In genomic region chr21:33894736-33895288, GRCh38 we compare ENCODE assay signal across 8 cellular contexts. TPM values are rescaled to one million over a fixed set of nuclear protein-coding genes. Genes with fewer than 3 reads are reported as not detected.
DNase-seq lines count a peak whose midpoint lies in the region; ATAC-seq and TF ChIP-seq lines count a peak whose summit lies in the region.

No MANE protein-coding gene starts in this region.

- peak; percentile 80 for DNase-seq in Caki2 (ENCODE audit: low read depth)
- DNase-seq in activated T-cell treated with anti-CD3 and anti-CD28 coated beads, Interleukin-2, amount 50 U/mL, for 72 hours: peak; percentile 70 to 75
- DNase-seq in fibroblast of pulmonary artery (ENCODE audit: low read depth): peak; percentile 92

- peak overlapping the region; percentile 45; the same call in 1 of the 2 replicates for H3K9ac ChIP-seq in HUES64 (ENCODE audit: low read depth, low read length)

- H3K36me3 Mint-ChIP-seq in activated T-cell treated with anti-CD3 and anti-CD28 coated beads, Interleukin-2, amount 50 U/mL, for 72 hours (ENCODE audit: insufficient read depth in 2 of 2): no peaks in the 10 kb centered on the region
- H3K36me3 Mint-ChIP-seq in nephron (ENCODE audit: low read depth): peaks cover 3% of the 10 kb centered on the region
- H3K36me3 Mint-ChIP-seq in stimulated activated memory B cell treated with anti-CD40 and anti-IgM and Interleukin-4, amounts not matched to agents 10 μg/mL and 1 μg/mL and 100 μg/mL, for 72 hours: peaks cover 5% of the 10 kb centered on the region

- H3K27ac Mint-ChIP-seq in activated T-cell treated with anti-CD3 and anti-CD28 coated beads, Interleukin-2, amount 50 U/mL, for 72 hours: no peak overlapping the region
- H3K27ac Mint-ChIP-seq in nephron: peak overlapping the region; percentile 81 to 93 (median 93)
- H3K27ac Mint-ChIP-seq in stimulated activated memory B cell treated with anti-CD40 and anti-IgM and Interleukin-4, amounts not matched to agents 10 μg/mL and 1 μg/mL and 100 μg/mL, for 72 hours: no peak overlapping the region

- in situ Hi-C loops in Caki2 (cut with HindIII; ENCODE audit: low pct_unique_long_range_greater_than_20kb, low sequenced_read_pairs): no loop called here

- H3K4me1 Mint-ChIP-seq in activated T-cell treated with anti-CD3 and anti-CD28 coated beads, Interleukin-2, amount 50 U/mL, for 72 hours (ENCODE audit: low read depth): peaks cover 13% of the 10 kb centered on the region
- peaks cover 14% of the 10 kb centered on the region for H3K4me1 Mint-ChIP-seq in nephron
- peaks cover 10% of the 10 kb centered on the region for H3K4me1 Mint-ChIP-seq in stimulated activated memory B cell treated with anti-CD40 and anti-IgM and Interleukin-4, amounts not matched to agents 10 μg/mL and 1 μg/mL and 100 μg/mL, for 72 hours

- H3K4me3 Mint-ChIP-seq in activated T-cell treated with anti-CD3 and anti-CD28 coated beads, Interleukin-2, amount 50 U/mL, for 72 hours: peak overlapping the region; percentile 65 to 85
- peak overlapping the region; percentile 65 to 82 (median 75) for H3K4me3 Mint-ChIP-seq in nephron
- peak overlapping the region; percentile 35 for H3K4me3 Mint-ChIP-seq in stimulated activated memory B cell treated with anti-CD40 and anti-IgM and Interleukin-4, amounts not matched to agents 10 μg/mL and 1 μg/mL and 100 μg/mL, for 72 hours

- ATAC-seq in activated T-cell treated with anti-CD3 and anti-CD28 coated beads, Interleukin-2, amount 50 U/mL, for 72 hours (replicated peaks in 1 of 2): peak; percentile 94 to 97
- ATAC-seq in stimulated activated memory B cell treated with anti-CD40 and anti-IgM and Interleukin-4, amounts not matched to agents 10 μg/mL and 1 μg/mL and 100 μg/mL, for 72 hours: peak; percentile 72
- ATAC-seq in HG02588 (IDR thresholded peaks at IDR 0.05; ENCODE audit: unreplicated experiment): no peak

- H3K4me3 ChIP-seq in HUES64 (ENCODE audit: low read length) (peak overlapping the region; percentile 41), fibroblast of pulmonary artery (replicated peaks; ENCODE audit: low read depth, low read length) (peak overlapping the region; percentile 42)

- H3K4me1 ChIP-seq in HUES64 (ENCODE audit: insufficient read depth, low read length): peaks cover 17% of the 10 kb centered on the region

- H3K27ac ChIP-seq in HUES64 (ENCODE audit: low read depth, low read length): no peak overlapping the region

- peak; percentile 91 for TF ChIP-seq CTCF in fibroblast of pulmonary artery (IDR thresholded peaks at IDR 0.05; ENCODE audit: low read length, missing control alignments)
- peak; percentile 66 to 72 (median 69) for TF ChIP-seq CTCF in nephron (IDR thresholded peaks at IDR 0.05; ENCODE audit: unreplicated experiment in 3 of 3)

- no peaks in the 10 kb centered on the region for H3K36me3 ChIP-seq in HUES64 (ENCODE audit: insufficient read depth, low read length)

- no peaks in the 10 kb centered on the region for H3K27me3 ChIP-seq in HUES64 (ENCODE audit: insufficient read depth, low read length)

- H3K27me3 Mint-ChIP-seq in activated T-cell treated with anti-CD3 and anti-CD28 coated beads, Interleukin-2, amount 50 U/mL, for 72 hours (ENCODE audit: low read depth): no peaks in the 10 kb centered on the region
- H3K27me3 Mint-ChIP-seq in nephron (ENCODE audit: low read depth): peaks cover 7% of the 10 kb centered on the region
- H3K27me3 Mint-ChIP-seq in stimulated activated memory B cell treated with anti-CD40 and anti-IgM and Interleukin-4, amounts not matched to agents 10 μg/mL and 1 μg/mL and 100 μg/mL, for 72 hours: peaks cover 12% of the 10 kb centered on the region

- H3K9me3 ChIP-seq in HUES64 (ENCODE audit: insufficient read depth, low read depth, low read length): no peaks in the 10 kb centered on the region

- H3K9me3 Mint-ChIP-seq in activated T-cell treated with anti-CD3 and anti-CD28 coated beads, Interleukin-2, amount 50 U/mL, for 72 hours: no peaks in the 10 kb centered on the region
- no peaks in the 10 kb centered on the region for H3K9me3 Mint-ChIP-seq in nephron
- H3K9me3 Mint-ChIP-seq in stimulated activated memory B cell treated with anti-CD40 and anti-IgM and Interleukin-4, amounts not matched to agents 10 μg/mL and 1 μg/mL and 100 μg/mL, for 72 hours: no peaks in the 10 kb centered on the region

- WGBS in HUES64: 13% methylated on average over 20 of the region's 20 CpGs

TF ChIP-seq in PFSK-1, 5 proteins besides CTCF, POLR2A, EP300 and RAD21:
- TF ChIP-seq FOXP2 (optimal IDR thresholded peaks at IDR 0.05; ENCODE audit: borderline replicate concordance, extremely low read depth, extremely low read length, insufficient read depth): peak; percentile 57
- TF ChIP-seq POLR2AphosphoS5 (IDR thresholded peaks at IDR 0.05; ENCODE audit: low read depth, low read length): no peak
- TF ChIP-seq SIN3A (IDR thresholded peaks at IDR 0.05; ENCODE audit: borderline replicate concordance, insufficient read depth, low read length): 0 out of 2 replicates have a peak, but pooled peaks have one; percentile 44
- TF ChIP-seq TAF1 (IDR thresholded peaks at IDR 0.05; ENCODE audit: borderline replicate concordance, insufficient read depth, low read length): no peak
TF ChIP-seq in PFSK-1: peak in this region for 2.

RNA-seq across cellular contexts. Expression of gene ATP5PO, which starts 20.8 kb away (rescaled TPM):
- total RNA-seq in Caki2 (2014; rRNA removed; shearing (Covaris generic); ENCODE audit: low replicate concordance): 355 and 415 TPM in 2 replicates
- 286 TPM for polyA plus RNA-seq in HUES64 (2013, experiment 1 of 2)
- polyA plus RNA-seq in HUES64 (2013, experiment 2 of 2): 327 TPM
- polyA plus RNA-seq in PFSK-1 (2012; ENCODE audit: insufficient read length, low read depth): 424 TPM
- 100 to 1,000 TPM; 217 to 230 TPM for total RNA-seq in activated T-cell treated with anti-CD3 and anti-CD28 coated beads, Interleukin-2, amount 50 U/mL, for 72 hours

Comparison
In these comparisons a context has a peak if more than half of its experiments do, and no peak if none do; other contexts are left out.
1. H3K27ac Mint-ChIP-seq: peak in nephron (3 of 3); none in activated T-cell treated with anti-CD3 and anti-CD28 coated beads, Interleukin-2, amount 50 U/mL, for 72 hours (single experiment) and stimulated activated memory B cell treated with anti-CD40 and anti-IgM and Interleukin-4, amounts not matched to agents 10 μg/mL and 1 μg/mL and 100 μg/mL, for 72 hours (single experiment).
2. Peak in every context shown above with its lines, with median percentiles within 50 percentile points of each other: DNase-seq and H3K4me3 Mint-ChIP-seq.